Comparison of ENCODE assay signal across 8 cellular contexts in genomic region chr2:36355890-36356198, GRCh38. TPM values are rescaled to one million over a fixed set of nuclear protein-coding genes. Genes with fewer than 3 reads are reported as not detected.
DNase-seq lines count a peak whose midpoint lies in the region; ATAC-seq and TF ChIP-seq lines count a peak whose summit lies in the region.

No MANE protein-coding gene starts in this region.

- peaks cover 51% of the 10 kb centered on the region for H3K4me1 ChIP-seq in SJSA1 (replicated peaks)
- H3K4me1 ChIP-seq in psoas muscle, result peaks cover 32% of the 10 kb centered on the region

- DNase-seq in Calu3 (peak; percentile 32), SJSA1 (ENCODE audit: low read depth in 1 of 2, low spot score in 2 of 2) (no peak), fibroblast of pulmonary artery (ENCODE audit: low read depth) (no peak), psoas muscle (no peak), T-helper 1 cell (no peak), AML-193 (lab: John Stamatoyannopoulos, UW) (no peak)
- no peak for DNase-seq in stimulated activated CD4-positive, alpha-beta T cell treated with anti-CD3 and anti-CD28 coated beads, Interleukin-1b, Interleukin-23, amount 100 ng/mL, for 48 hours
- no peak for DNase-seq in stimulated activated CD8-positive, alpha-beta memory T cell treated with anti-CD3 and anti-CD28 coated beads, Interleukin-4, amount 100 ng/mL, for 48 hours

- H3K4me1 Mint-ChIP-seq in Calu3 (ENCODE audit: low read depth, unreplicated experiment), result peaks cover 48% of the 10 kb centered on the region

- CTCF ChIA-PET in Calu3 (lab: Charles Lee), result interaction anchor here (3.0 kb wide), 1 partner anchor 104 kb away, joined by 15 read pairs; no protein-coding TSS in a partner anchor

- H3K36me3 ChIP-seq in SJSA1 (peaks cover 55% of the 10 kb centered on the region), psoas muscle (ENCODE audit: insufficient read depth in 1 of 2, low read depth in 1 of 2) (no peaks in the 10 kb centered on the region)

- peaks cover 61% of the 10 kb centered on the region for H3K36me3 Mint-ChIP-seq in Calu3 (ENCODE audit: insufficient read depth, unreplicated experiment)

- intact Hi-C loops in Calu3 (cut with micrococcal nuclease; ENCODE audit: unreplicated experiment) (loop anchor here (5.0 to 10.0 kb wide), 3 partner anchors 56 to 429 kb away; no protein-coding TSS in a partner anchor), psoas muscle (cut with DNase I) (loop anchor here (2.0 to 10.0 kb wide), 6 partner anchors 51 to 315 kb away; partner anchors contain the start of gene FEZ2 (in 1 of the 2))

- 0 to 1% (median 1%) methylated on average over 12 to 37 of the region's 37 CpGs for WGBS in psoas muscle, 3 donors

- peak overlapping the region; percentile 76 for H3K27ac Mint-ChIP-seq in Calu3 (ENCODE audit: unreplicated experiment)

- H3K27me3 ChIP-seq in SJSA1 (replicated peaks) (no peaks in the 10 kb centered on the region), psoas muscle (ENCODE audit: insufficient read depth in 3 of 3, low read length in 2 of 3) (no peaks in the 10 kb centered on the region)

- peak overlapping the region; percentile 99 for H3K4me3 Mint-ChIP-seq in Calu3 (ENCODE audit: low read depth, unreplicated experiment)

- H3K9me3 ChIP-seq in SJSA1 (replicated peaks) (no peaks in the 10 kb centered on the region), psoas muscle (no peaks in the 10 kb centered on the region)

- H3K9me3 Mint-ChIP-seq in Calu3 (ENCODE audit: low read depth, unreplicated experiment), result no peaks in the 10 kb centered on the region

- H3K4me3 ChIP-seq in SJSA1, result peak overlapping the region; percentile 92
- H3K4me3 ChIP-seq in fibroblast of pulmonary artery (replicated peaks; ENCODE audit: low read depth, low read length), result peak overlapping the region; percentile 79
- peak overlapping the region; percentile 95 for H3K4me3 ChIP-seq in psoas muscle

- no TSS peak for BruUV-seq in Calu3 (replicated peaks; lab: Mats Ljungman, UMichigan)

- H3K27me3 Mint-ChIP-seq in Calu3 (ENCODE audit: unreplicated experiment), result no peaks in the 10 kb centered on the region

- H3K27ac ChIP-seq in SJSA1 (peak overlapping the region; percentile 79), psoas muscle (peak overlapping the region; percentile 92)

- TF ChIP-seq CTCF in Calu3 (IDR thresholded peaks at IDR 0.05; ENCODE audit: unreplicated experiment), result no peak
- TF ChIP-seq CTCF in fibroblast of pulmonary artery (IDR thresholded peaks at IDR 0.05; ENCODE audit: low read length, missing control alignments), result no peak
- no peak for TF ChIP-seq CTCF in psoas muscle (IDR thresholded peaks at IDR 0.05)

- no peak for ATAC-seq in psoas muscle

RNA-seq across cellular contexts. Expression of gene CRIM1, which starts 0.3 kb away (rescaled TPM):
- total RNA-seq in Calu3 (2022) (48.0 and 57.6 TPM in 2 replicates), psoas muscle (10 to 100 TPM; 49.8 to 66.2 (median 56.3) TPM)
- total RNA-seq in SJSA1 (2014; rRNA removed; shearing (Covaris generic)), result 245 and 249 TPM in 2 replicates
- polyA plus RNA-seq in psoas muscle, result 10 to 100 TPM; 10.2 to 68.1 (median 53.1) TPM
